8 cellular contexts compared by ENCODE assay signal in the genomic region with DNA sequence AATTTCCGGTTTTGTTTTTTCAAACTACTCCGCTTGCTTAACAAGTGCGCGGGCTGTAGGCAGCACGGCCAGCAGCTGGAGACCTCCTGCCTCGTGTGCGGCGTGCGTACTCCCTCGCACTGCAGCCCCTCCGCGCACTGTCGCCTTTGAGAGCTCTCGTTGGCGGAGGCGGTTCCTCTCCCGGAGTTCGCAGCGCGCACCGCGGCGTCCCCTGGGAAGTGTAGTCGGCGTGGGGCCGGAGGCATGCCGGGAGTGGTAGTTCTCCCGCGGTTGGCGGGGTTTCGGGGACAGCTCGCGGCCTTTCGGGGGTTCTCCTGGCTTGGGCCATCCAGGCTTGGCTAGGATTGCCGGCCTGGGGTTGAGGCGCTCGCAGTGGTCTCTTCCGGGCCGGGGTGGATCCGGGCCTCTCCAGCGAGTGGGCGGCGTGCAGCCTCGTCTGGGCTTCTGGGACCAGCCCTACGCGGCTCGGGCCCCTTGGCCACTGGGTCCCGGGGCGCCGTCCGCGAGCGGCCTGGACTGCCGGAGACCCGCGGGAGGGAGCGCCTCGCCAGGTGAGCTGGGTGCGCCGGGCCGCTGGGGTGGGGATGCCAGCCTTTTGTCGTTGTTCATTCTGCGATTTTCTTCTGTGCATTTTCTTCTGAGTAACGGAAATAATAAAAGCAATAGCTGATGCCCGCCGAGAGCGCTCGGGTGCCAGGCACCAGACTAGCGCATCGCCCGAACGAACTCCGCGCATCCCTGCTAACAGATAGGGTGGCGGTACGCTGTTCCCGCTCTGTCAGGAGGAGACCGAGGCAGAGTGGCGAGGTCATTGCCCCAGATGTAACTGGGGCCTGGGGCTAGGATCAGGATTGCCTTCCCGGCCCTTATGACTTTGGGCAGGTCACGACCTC. TPM values are rescaled to one million over a fixed set of nuclear protein-coding genes. Genes with fewer than 3 reads are reported as not detected.
DNase-seq lines count a peak whose midpoint lies in the region; FAIRE-seq and TF ChIP-seq lines count a peak whose summit lies in the region.

A gene (plus strand): TSS at position 258 of the 893 bp plus-strand sequence. CDS start 1,696 bp downstream, outside the sequence.

- H4K20me1 ChIP-seq in keratinocyte (ENCODE audit: control insufficient read depth, extremely low read depth, insufficient read depth, low read length), result no peaks in the 10 kb centered on the region
- no peaks in the 10 kb centered on the region for H4K20me1 ChIP-seq in Karpas-422 (ENCODE audit: insufficient read depth, low read depth, low read length)

- no peaks in the 10 kb centered on the region for H3K9me1 ChIP-seq in keratinocyte (ENCODE audit: control insufficient read depth, extremely low read depth, insufficient read depth, low read length)

- dilution Hi-C loops in keratinocyte (cut with MboI; ENCODE audit: extremely low pct_ligation_motif_present, low sequenced_read_pairs), result no loop called here

- WGBS in spleen, 5 donors, result 5 to 9% (median 5%) methylated on average over 54 to 81 of the region's 81 CpGs

- peaks cover 50% of the 10 kb centered on the region for H3K9me3 Mint-ChIP-seq in activated CD4-positive, alpha-beta T cell treated with anti-CD3 and anti-CD28 coated beads, Interleukin-2, amount 10 ng/mL, durations not matched to agents 7 days and 5 days

- peak; percentile 27 for DNase-seq in GM19239 (ENCODE audit: insufficient read length, low spot score)
- peak; percentile 45 for DNase-seq in M059J (ENCODE audit: low read depth)
- peak; percentile 89 for DNase-seq in activated CD4-positive, alpha-beta T cell treated with anti-CD3 and anti-CD28 coated beads, Interleukin-2, amount 10 ng/mL, durations not matched to agents 7 days and 5 days
- DNase-seq in choroid plexus epithelial cell (ENCODE audit: low read depth), result peak; percentile 94
- DNase-seq in keratinocyte (ENCODE audit: low read depth, low spot score), result peak; percentile 2
- DNase-seq in spleen, result peak; percentile 96
- DNase-seq in Karpas-422, result no peak
- no peak for DNase-seq in RCC 7860 (ENCODE audit: low spot score)

- H2AFZ ChIP-seq in keratinocyte (ENCODE audit: control insufficient read depth, low read length) (peak within 1 kb of the TSS; percentile 97), Karpas-422 (ENCODE audit: low read length) (no peak within 1 kb of the TSS)

- peak within 1 kb of the TSS; percentile 96 for H3K27ac Mint-ChIP-seq in activated CD4-positive, alpha-beta T cell treated with anti-CD3 and anti-CD28 coated beads, Interleukin-2, amount 10 ng/mL, durations not matched to agents 7 days and 5 days

- FAIRE-seq in GM19239 (lab: Jason Lieb, UNC) (no peak), keratinocyte (lab: Jason Lieb, UNC) (peak; percentile 39), RCC 7860 (lab: Jason Lieb, UNC) (no peak)

- peak in 1 of 3 donors; percentile 45 for TF ChIP-seq POLR2A in spleen (IDR thresholded peaks at IDR 0.05)

- H3K36me3 Mint-ChIP-seq in activated CD4-positive, alpha-beta T cell treated with anti-CD3 and anti-CD28 coated beads, Interleukin-2, amount 10 ng/mL, durations not matched to agents 7 days and 5 days (ENCODE audit: low read depth), result peaks cover 58% of the 10 kb centered on the region

- H3K9me3 ChIP-seq in keratinocyte (ENCODE audit: control insufficient read depth, low read depth, low read length) (no peaks in the 10 kb centered on the region), spleen (peaks cover 0 to 57% (median 15%) of the 10 kb centered on the region in 8 donors), Karpas-422 (ENCODE audit: low read length) (no peaks in the 10 kb centered on the region; the same call in 1 of the 2 replicates)

- CTCF ChIA-PET in activated CD4-positive, alpha-beta T cell treated with anti-CD3 and anti-CD28 coated beads, Interleukin-2, amount 10 ng/mL, durations not matched to agents 7 days and 5 days (lab: Charles Lee), result interaction anchor here (0.8 to 1.3 kb wide), 3 partner anchors 9 to 329 kb away, joined by 3 read pairs; a partner anchor contains a TSS

- H3K4me3 ChIP-seq in choroid plexus epithelial cell (ENCODE audit: low read depth, low read length) (peak within 1 kb of the TSS; percentile 82), keratinocyte (ENCODE audit: control insufficient read depth in 2 of 3, extremely low read depth in 1 of 3, insufficient read depth in 2 of 3, low read depth in 1 of 3, low read length in 3 of 3) (peak within 1 kb of the TSS; percentile 80 to 82 (median 80)), spleen (peak within 1 kb of the TSS; percentile 54 to 95 (median 71)), Karpas-422 (ENCODE audit: low read length) (no peak within 1 kb of the TSS)

- H3K27ac ChIP-seq in keratinocyte (ENCODE audit: control insufficient read depth, insufficient read depth, low read length) (peak within 1 kb of the TSS; percentile 30), spleen (peak within 1 kb of the TSS; percentile 61 to 88 (median 80)), Karpas-422 (ENCODE audit: low read length) (no peak within 1 kb of the TSS)

- H3K79me2 ChIP-seq in keratinocyte (ENCODE audit: control insufficient read depth, insufficient read depth, low read length) (peaks cover 6% of the 10 kb centered on the region), Karpas-422 (ENCODE audit: low read length) (no peaks in the 10 kb centered on the region)

- no peaks in the 10 kb centered on the region for H3K9me2 ChIP-seq in Karpas-422 (replicated peaks; ENCODE audit: insufficient read depth, low read length)

- TF ChIP-seq CTCF in choroid plexus epithelial cell (conservative IDR thresholded peaks at IDR 0.05; ENCODE audit: low read depth, low read length) (no peak), keratinocyte (optimal IDR thresholded peaks at IDR 0.05 in 1 of 3, IDR thresholded peaks at IDR 0.05 in 1 of 3, conservative IDR thresholded peaks at IDR 0.05 in 1 of 3; ENCODE audit: extremely low read depth in 1 of 3, insufficient read depth in 2 of 3, low read length in 3 of 3) (no peak), spleen (IDR thresholded peaks at IDR 0.05 in 8 of 11, conservative IDR thresholded peaks at IDR 0.05 in 3 of 11) (peak in 1 of 11 experiments; percentile 12)

- intact Hi-C loops in spleen (cut with DNase I; ENCODE audit: low total_unique reads), result no loop called here

- peaks cover 24% of the 10 kb centered on the region for H3K4me1 Mint-ChIP-seq in activated CD4-positive, alpha-beta T cell treated with anti-CD3 and anti-CD28 coated beads, Interleukin-2, amount 10 ng/mL, durations not matched to agents 7 days and 5 days

- H3K27me3 Mint-ChIP-seq in activated CD4-positive, alpha-beta T cell treated with anti-CD3 and anti-CD28 coated beads, Interleukin-2, amount 10 ng/mL, durations not matched to agents 7 days and 5 days, result peaks cover 2% of the 10 kb centered on the region

- H3K4me3 Mint-ChIP-seq in activated CD4-positive, alpha-beta T cell treated with anti-CD3 and anti-CD28 coated beads, Interleukin-2, amount 10 ng/mL, durations not matched to agents 7 days and 5 days, result peak within 1 kb of the TSS; percentile 93

- POLR2A ChIA-PET in activated CD4-positive, alpha-beta T cell treated with anti-CD3 and anti-CD28 coated beads, Interleukin-2, amount 10 ng/mL, durations not matched to agents 7 days and 5 days (lab: Charles Lee), result no interaction called here

- H3K27me3 ChIP-seq in keratinocyte (ENCODE audit: control insufficient read depth, extremely low read depth, insufficient read depth, low read length), result no peaks in the 10 kb centered on the region
- H3K27me3 ChIP-seq in spleen (replicated peaks in 1 of 7), result no peaks in the 10 kb centered on the region
- H3K27me3 ChIP-seq in Karpas-422 (ENCODE audit: low read length), result no peaks in the 10 kb centered on the region

- H3K4me1 ChIP-seq in keratinocyte (ENCODE audit: control insufficient read depth, extremely low read depth, insufficient read depth, low read length) (peaks cover 7% of the 10 kb centered on the region), spleen (peaks cover 0 to 21% (median 17%) of the 10 kb centered on the region in 6 donors), Karpas-422 (ENCODE audit: low read length) (no peaks in the 10 kb centered on the region)

- H3K36me3 ChIP-seq in keratinocyte (ENCODE audit: control insufficient read depth in 2 of 2, extremely low read depth in 1 of 2, insufficient read depth in 2 of 2, low read length in 2 of 2), result no peaks in the 10 kb centered on the region
- peaks cover 0 to 36% (median 20%) of the 10 kb centered on the region in 6 donors for H3K36me3 ChIP-seq in spleen
- no peaks in the 10 kb centered on the region for H3K36me3 ChIP-seq in Karpas-422 (ENCODE audit: insufficient read depth, low read length)

- peak within 1 kb of the TSS; percentile 87 for H3K4me2 ChIP-seq in keratinocyte (ENCODE audit: control insufficient read depth, extremely low read depth, insufficient read depth, low read depth, low read length)
- H3K4me2 ChIP-seq in Karpas-422 (ENCODE audit: low read depth, low read length, poor library complexity, severe bottlenecking), result no peak within 1 kb of the TSS

- H3K9ac ChIP-seq in keratinocyte (ENCODE audit: control insufficient read depth, extremely low read depth, insufficient read depth, low read length) (peak within 1 kb of the TSS; percentile 72), Karpas-422 (ENCODE audit: low read length) (no peak within 1 kb of the TSS)

RNA-seq across cellular contexts. Expression of the gene that starts here (rescaled TPM):
- 0.32 and 0.84 TPM in 2 replicates for total RNA-seq in M059J (2014; rRNA removed; shearing (Covaris generic))
- 1 to 10 TPM; 6.4 to 7.3 TPM for total RNA-seq in activated CD4-positive, alpha-beta T cell treated with anti-CD3 and anti-CD28 coated beads, Interleukin-2, amount 10 ng/mL, durations not matched to agents 7 days and 5 days
- polyA plus RNA-seq in keratinocyte, result 1.8 to 2.7 TPM (median 2.4 TPM) in 3 replicates
- polyA plus RNA-seq in keratinocyte (2011; ENCODE audit: low read depth), result 0.99 TPM
- 1.0 and 1.7 TPM in 2 replicates for polyA plus RNA-seq in keratinocyte (2011; cell fraction: cytosol; rRNA removed)
- polyA plus RNA-seq in keratinocyte (2011; cell fraction: nucleus; rRNA removed), result 4.0 and 5.1 TPM in 2 replicates
- 0.56 and 2.0 TPM in 2 replicates for polyA plus RNA-seq in keratinocyte (2012; ENCODE audit: low replicate concordance)
- polyA minus RNA-seq in keratinocyte, result 1.0 to 3.3 TPM (median 2.2 TPM) in 3 replicates
- polyA minus RNA-seq in keratinocyte (2011; cell fraction: cytosol; rRNA and poly(A)+ RNA removed), result 2.5 TPM
- 2.6 and 5.1 TPM in 2 replicates for polyA minus RNA-seq in keratinocyte (2011; cell fraction: nucleus; rRNA and poly(A)+ RNA removed)
- total RNA-seq in spleen, result 1 to 10 TPM; 5.6 to 8.5 (median 7.3) TPM
- polyA plus RNA-seq in spleen, result 1 to 10 TPM; 1.3 to 2.0 (median 1.9) TPM
- not detected in 2 replicates for total RNA-seq in Karpas-422 (2014; rRNA removed; shearing (Covaris generic); ENCODE audit: low replicate concordance)

Comparison
In these comparisons a context has a peak if more than half of its experiments do, and no peak if none do; other contexts are left out.
1. Peak in DNase-seq in M059J; RNA of the gene not detected or under 1 TPM.
2. DNase-seq: peak in GM19239 (single experiment), activated CD4-positive, alpha-beta T cell treated with anti-CD3 and anti-CD28 coated beads, Interleukin-2, amount 10 ng/mL, durations not matched to agents 7 days and 5 days (single experiment), choroid plexus epithelial cell (single experiment), keratinocyte (single experiment) and spleen (single experiment); none in Karpas-422 (single experiment) and RCC 7860 (single experiment).